In the genomic region with DNA sequence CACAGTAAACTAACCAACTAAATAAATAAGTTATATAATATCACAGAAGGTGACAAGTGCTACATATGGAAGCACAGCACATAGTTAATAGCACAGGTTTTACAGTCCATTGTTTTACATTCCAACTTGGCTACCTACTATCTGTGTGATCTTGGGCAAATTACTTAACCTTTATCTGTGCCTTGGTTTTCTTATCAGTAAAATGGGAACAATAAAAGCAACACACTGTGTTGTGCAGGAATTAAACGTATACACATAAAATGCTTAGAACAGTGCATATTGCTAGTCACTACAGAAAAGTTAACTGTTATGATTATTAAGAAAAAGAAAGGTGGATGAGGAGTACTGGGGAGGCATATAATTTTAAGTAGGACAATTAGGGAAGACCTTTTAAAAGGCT, we compare ENCODE assay signal across 40 cellular contexts.
"Had no signal": no experiment of that assay in that cellular context is flagged by ENCODE, and none has a peak within 500 bp of the region (broad histone marks: within the 10 kb centered on the region; RNA-seq: fewer than 3 reads in every experiment).

No MANE protein-coding gene starts in this region.

- DNase-seq: activated effector memory CD4-positive, alpha-beta T cell treated with anti-CD3 and anti-CD28 coated beads, Interleukin-2, amount 50 U/mL, for 16 hours; activated effector memory CD4-positive, alpha-beta T cell treated with Interleukin-2 at 50 U/mL for 16 hours; activated gamma-delta T cell; activated gamma-delta T cell treated with Interleukin-2 at 50 U/mL for 16 hours; activated naive CD4-positive, alpha-beta T cell; activated naive CD4-positive, alpha-beta T cell treated with anti-CD3 and anti-CD28 coated beads for 36 hours; activated naive CD4-positive, alpha-beta T cell treated with anti-CD3 and anti-CD28 coated beads, Interleukin-2, amount 10 ng/mL, durations not matched to agents 7 days and 5 days; activated naive CD4-positive, alpha-beta T cell treated with anti-CD3 and anti-CD28 coated beads, Interleukin-2, amount 50 U/mL, for 16 hours; activated naive CD4-positive, alpha-beta T cell treated with Interleukin-2 at 50 U/mL for 16 hours; activated naive CD8-positive, alpha-beta T cell treated with anti-CD3 and anti-CD28 coated beads for 36 hours; activated naive CD8-positive, alpha-beta T cell treated with anti-CD3 and anti-CD28 coated beads, Interleukin-2, amount 10 ng/mL, durations not matched to agents 7 days and 5 days; activated naive CD8-positive, alpha-beta T cell treated with anti-CD3 and anti-CD28 coated beads, Interleukin-2, amount 50 U/mL, for 24 hours; activated T-cell treated with anti-CD3 and anti-CD28 coated beads, Interleukin-2, amount 50 U/mL, for 1 hour; activated T-cell treated with anti-CD3 and anti-CD28 coated beads, Interleukin-2, amount 50 U/mL, for 24 hours; activated T-cell treated with anti-CD3 and anti-CD28 coated beads, Interleukin-2, amount 50 U/mL, for 4 hours; activated T-cell treated with anti-CD3 and anti-CD28 coated beads, Interleukin-2, amount 50 U/mL, for 48 hours; activated T-cell treated with anti-CD3 and anti-CD28 coated beads, Interleukin-2, amount 50 U/mL, for 72 hours; adrenal gland; amniotic stem cell; amygdala; anterior cingulate cortex; aorta; body of pancreas; brain microvascular endothelial cell; caudate nucleus; central memory CD4-positive, alpha-beta T cell; cerebellar nuclear complex had no signal

- H3K4me1 Mint-ChIP-seq: activated naive CD4-positive, alpha-beta T cell treated with anti-CD3 and anti-CD28 coated beads, Interleukin-2, amount 10 ng/mL, durations not matched to agents 7 days and 5 days; activated naive CD4-positive, alpha-beta T cell treated with anti-CD3 and anti-CD28 coated beads, Interleukin-2, amount 50 U/mL, for 24 hours; activated naive CD8-positive, alpha-beta T cell treated with anti-CD3 and anti-CD28 coated beads for 36 hours; activated naive CD8-positive, alpha-beta T cell treated with anti-CD3 and anti-CD28 coated beads, Interleukin-2, amount 10 ng/mL, durations not matched to agents 7 days and 5 days; activated naive CD8-positive, alpha-beta T cell treated with anti-CD3 and anti-CD28 coated beads, Interleukin-2, amount 50 U/mL, for 24 hours; activated T-helper 17 cell treated with anti-CD3 and anti-CD28 coated beads, Interleukin-2, amount 50 U/mL, for 72 hours; brain; central memory CD8-positive, alpha-beta T cell had no signal

- ATAC-seq: activated naive CD4-positive, alpha-beta T cell treated with anti-CD3 and anti-CD28 coated beads, Interleukin-2, amount 50 U/mL, for 72 hours; activated naive CD8-positive, alpha-beta T cell treated with anti-CD3 and anti-CD28 coated beads, Interleukin-2, amount 50 U/mL, for 24 hours; activated T-cell treated with anti-CD3 and anti-CD28 coated beads, Interleukin-2, amount 50 U/mL, for 4 hours; activated T-cell treated with anti-CD3 and anti-CD28 coated beads, Interleukin-2, amount 50 U/mL, for 72 hours; activated T-helper 17 cell treated with anti-CD3 and anti-CD28 coated beads, Interleukin-2, amount 50 U/mL, for 72 hours; body of pancreas had no signal

- H3K27ac ChIP-seq: adrenal gland, ascending aorta, body of pancreas, brain microvascular endothelial cell, breast epithelium had no signal

- H3K36me3 ChIP-seq: adrenal gland, brain microvascular endothelial cell, breast epithelium, cardiac muscle cell had no signal

- H3K27ac Mint-ChIP-seq: activated naive CD4-positive, alpha-beta T cell treated with anti-CD3 and anti-CD28 coated beads for 36 hours; activated naive CD4-positive, alpha-beta T cell treated with anti-CD3 and anti-CD28 coated beads, Interleukin-2, amount 10 ng/mL, durations not matched to agents 7 days and 5 days; activated naive CD4-positive, alpha-beta T cell treated with anti-CD3 and anti-CD28 coated beads, Interleukin-2, amount 50 U/mL, for 24 hours; activated naive CD8-positive, alpha-beta T cell; activated naive CD8-positive, alpha-beta T cell treated with anti-CD3 and anti-CD28 coated beads for 36 hours; activated naive CD8-positive, alpha-beta T cell treated with anti-CD3 and anti-CD28 coated beads, Interleukin-2, amount 10 ng/mL, durations not matched to agents 7 days and 5 days; activated naive CD8-positive, alpha-beta T cell treated with anti-CD3 and anti-CD28 coated beads, Interleukin-2, amount 50 U/mL, for 24 hours; activated T-cell treated with anti-CD3 and anti-CD28 coated beads, Interleukin-2, amount 50 U/mL, for 24 hours; activated T-cell treated with anti-CD3 and anti-CD28 coated beads, Interleukin-2, amount 50 U/mL, for 72 hours; activated T-helper 1 cell treated with anti-CD3 and anti-CD28 coated beads, Interleukin-12 subunit alpha, Interleukin-12 subunit beta, Interleukin-2, Interleukin-4 antibody, amounts not matched to agents 30 ng/mL and 10 ng/mL and 1 ng/mL, durations not matched to agents 14 hours and 24 hours and 36 hours; activated T-helper 17 cell treated with anti-CD3 and anti-CD28 coated beads, Interleukin-2, amount 50 U/mL, for 72 hours; activated T-helper 2 cell treated with anti-CD3 and anti-CD28 coated beads, Interferon-gamma antibody, Interleukin-2, Interleukin-4, amounts not matched to agents 10 μg/mL and 5 μg/mL and 100 μg/mL, durations not matched to agents 14 hours and 24 hours and 36 hours; brain had no signal

- H3K36me3 Mint-ChIP-seq: activated naive CD4-positive, alpha-beta T cell treated with anti-CD3 and anti-CD28 coated beads, Interleukin-2, amount 50 U/mL, for 72 hours had no signal

- H3K4me1 ChIP-seq: ascending aorta, body of pancreas, breast epithelium had no signal

- H3K4me3 ChIP-seq: adrenal gland, ascending aorta, body of pancreas, breast epithelium, cardiac muscle cell had no signal

- H3K9me3 ChIP-seq: adrenal gland, ascending aorta, body of pancreas, breast epithelium had no signal

- FAIRE-seq: astrocyte, bronchial epithelial cell had no signal

- H3K9me3 Mint-ChIP-seq: activated naive CD4-positive, alpha-beta T cell treated with anti-CD3 and anti-CD28 coated beads for 36 hours; activated naive CD4-positive, alpha-beta T cell treated with anti-CD3 and anti-CD28 coated beads, Interleukin-2, amount 10 ng/mL, durations not matched to agents 7 days and 5 days; activated naive CD4-positive, alpha-beta T cell treated with anti-CD3 and anti-CD28 coated beads, Interleukin-2, amount 50 U/mL, for 24 hours; activated naive CD4-positive, alpha-beta T cell treated with anti-CD3 and anti-CD28 coated beads, Interleukin-2, amount 50 U/mL, for 72 hours; activated naive CD8-positive, alpha-beta T cell treated with anti-CD3 and anti-CD28 coated beads for 36 hours; activated naive CD8-positive, alpha-beta T cell treated with anti-CD3 and anti-CD28 coated beads, Interleukin-2, amount 10 ng/mL, durations not matched to agents 7 days and 5 days; activated naive CD8-positive, alpha-beta T cell treated with anti-CD3 and anti-CD28 coated beads, Interleukin-2, amount 50 U/mL, for 24 hours; activated T-cell treated with anti-CD3 and anti-CD28 coated beads, Interleukin-2, amount 50 U/mL, for 24 hours; activated T-cell treated with anti-CD3 and anti-CD28 coated beads, Interleukin-2, amount 50 U/mL, for 4 hours; activated T-cell treated with anti-CD3 and anti-CD28 coated beads, Interleukin-2, amount 50 U/mL, for 72 hours; activated T-helper 1 cell treated with anti-CD3 and anti-CD28 coated beads, Interleukin-12 subunit alpha, Interleukin-12 subunit beta, Interleukin-2, Interleukin-4 antibody, amounts not matched to agents 30 ng/mL and 10 ng/mL and 1 ng/mL, durations not matched to agents 14 hours and 24 hours and 36 hours; activated T-helper 17 cell treated with anti-CD3 and anti-CD28 coated beads, Interleukin-2, amount 50 U/mL, for 72 hours; activated T-helper 2 cell treated with anti-CD3 and anti-CD28 coated beads, Interferon-gamma antibody, Interleukin-2, Interleukin-4, amounts not matched to agents 10 μg/mL and 5 μg/mL and 100 μg/mL, durations not matched to agents 14 hours and 24 hours and 36 hours; brain; central memory CD8-positive, alpha-beta T cell had no signal

- H3K4me3 Mint-ChIP-seq: activated naive CD4-positive, alpha-beta T cell treated with anti-CD3 and anti-CD28 coated beads for 36 hours; activated naive CD4-positive, alpha-beta T cell treated with anti-CD3 and anti-CD28 coated beads, Interleukin-2, amount 10 ng/mL, durations not matched to agents 7 days and 5 days; activated naive CD4-positive, alpha-beta T cell treated with anti-CD3 and anti-CD28 coated beads, Interleukin-2, amount 50 U/mL, for 24 hours; activated naive CD8-positive, alpha-beta T cell; activated naive CD8-positive, alpha-beta T cell treated with anti-CD3 and anti-CD28 coated beads for 36 hours; activated naive CD8-positive, alpha-beta T cell treated with anti-CD3 and anti-CD28 coated beads, Interleukin-2, amount 10 ng/mL, durations not matched to agents 7 days and 5 days; activated naive CD8-positive, alpha-beta T cell treated with anti-CD3 and anti-CD28 coated beads, Interleukin-2, amount 50 U/mL, for 24 hours; activated T-cell treated with anti-CD3 and anti-CD28 coated beads, Interleukin-2, amount 50 U/mL, for 24 hours; activated T-cell treated with anti-CD3 and anti-CD28 coated beads, Interleukin-2, amount 50 U/mL, for 4 hours; activated T-cell treated with anti-CD3 and anti-CD28 coated beads, Interleukin-2, amount 50 U/mL, for 72 hours; activated T-helper 1 cell treated with anti-CD3 and anti-CD28 coated beads, Interleukin-12 subunit alpha, Interleukin-12 subunit beta, Interleukin-2, Interleukin-4 antibody, amounts not matched to agents 30 ng/mL and 10 ng/mL and 1 ng/mL, durations not matched to agents 14 hours and 24 hours and 36 hours; activated T-helper 17 cell treated with anti-CD3 and anti-CD28 coated beads, Interleukin-2, amount 50 U/mL, for 72 hours; brain; central memory CD8-positive, alpha-beta T cell had no signal

- H3K27me3 ChIP-seq: adrenal gland, ascending aorta, body of pancreas, brain microvascular endothelial cell, breast epithelium, cardiac muscle cell had no signal
